Comparison of ENCODE assay signal across 8 cellular contexts in genomic region chr17:82698065-82698973, GRCh38. TPM values are rescaled to one million over a fixed set of nuclear protein-coding genes. Genes with fewer than 3 reads are reported as not detected.
DNase-seq lines count a peak whose midpoint lies in the region; ATAC-seq and TF ChIP-seq lines count a peak whose summit lies in the region.

Gene RAB40B, minus strand, starts transcription at chr17:82698698. Its CDS starts 102 bp downstream, at chr17:82698596.

- H3K9me3 ChIP-seq in BE2C, result no peaks in the 10 kb centered on the region
- H3K9me3 ChIP-seq in colonic mucosa, result no peaks in the 10 kb centered on the region

- intact Hi-C loops in colonic mucosa (cut with DNase I), result no loop called here

- no peak within 1 kb of the TSS for H3K27ac ChIP-seq in colonic mucosa

- H3K4me3 ChIP-seq in BE2C (ENCODE audit: low read depth, low read length), result peak within 1 kb of the TSS; percentile 66
- peak within 1 kb of the TSS; percentile 80 for H3K4me3 ChIP-seq in colonic mucosa

- H3K36me3 ChIP-seq in BE2C (no peaks in the 10 kb centered on the region), colonic mucosa (no peaks in the 10 kb centered on the region)

- ATAC-seq in HG03432 (IDR thresholded peaks at IDR 0.05; ENCODE audit: unreplicated experiment), result peak; percentile 92

- DNase-seq in BE2C (peak; percentile 100), GM19238 (ENCODE audit: insufficient read length, low spot score) (peak; percentile 99), NCI-H460 (ENCODE audit: extremely low read depth, low read depth) (peak; percentile 97), colonic mucosa (peak; percentile 99), kidney glomerular epithelial cell (lab: John Stamatoyannopoulos, UW) (peak; percentile 99)
- peak; percentile 99 for DNase-seq in activated CD4-positive, alpha-beta T cell treated with anti-CD3 and anti-CD28 coated beads for 48 hours
- peak; percentile 99 for DNase-seq in stimulated activated CD4-positive, alpha-beta T cell treated with anti-CD3 and anti-CD28 coated beads, Interleukin-15, amount 100 ng/mL, for 24 hours

- H3K9ac ChIP-seq in colonic mucosa (ENCODE audit: low read depth in 2 of 2, low read length in 2 of 2), result peak within 1 kb of the TSS; percentile 71 to 72

- peaks cover 6% of the 10 kb centered on the region; the same call in 1 of the 2 replicates for H3K27me3 ChIP-seq in BE2C
- no peaks in the 10 kb centered on the region for H3K27me3 ChIP-seq in colonic mucosa

- H3K4me1 ChIP-seq in BE2C (no peaks in the 10 kb centered on the region), colonic mucosa (peaks cover 12% of the 10 kb centered on the region)

- TF ChIP-seq CTCF in BE2C (IDR thresholded peaks at IDR 0.05; ENCODE audit: low read depth, low read length) (no peak), colonic mucosa (IDR thresholded peaks at IDR 0.05) (no peak)

RNA-seq across cellular contexts. Expression of gene RAB40B, which starts in this region (rescaled TPM):
- 6.6 TPM for polyA plus RNA-seq in BE2C (2012; ENCODE audit: insufficient read depth, insufficient read length, low read depth)
- total RNA-seq in NCI-H460 (2014; rRNA removed; shearing (Covaris generic)), result 5.0 and 7.6 TPM in 2 replicates
- 4.9 and 11.0 TPM in 2 replicates for polyA plus RNA-seq in NCI-H460 (2014; cell fraction: nucleus; rRNA removed)
- 10 to 100 TPM; 34.7 to 35.8 TPM for total RNA-seq in colonic mucosa
